ENCODE assay signal across 14 cellular contexts in genomic region chr3:20323307-20323927, GRCh38.
"Had no signal": no experiment of that assay in that cellular context is flagged by ENCODE, and none has a peak within 500 bp of the region (broad histone marks: within the 10 kb centered on the region; RNA-seq: fewer than 3 reads in every experiment).

No MANE protein-coding gene starts in this region.

- H3K27ac Mint-ChIP-seq: activated CD4-positive, alpha-beta T cell treated with anti-CD3 and anti-CD28 coated beads, Interleukin-2, amount 10 ng/mL, durations not matched to agents 7 days and 5 days; activated naive CD8-positive, alpha-beta T cell treated with anti-CD3 and anti-CD28 coated beads for 36 hours; stimulated activated effector memory CD8-positive, alpha-beta T cell treated with anti-CD3 and anti-CD28 coated beads, Interleukin-12 subunit alpha, Interleukin-12 subunit beta, amount 100 ng/mL, for 72 hours; T-helper 2 cell treated with Interferon-gamma antibody and Interleukin-4, amounts not matched to agents 5 μg/mL and 100 μg/mL, for 36 hours had no signal

- ATAC-seq: left lobe of liver; pancreas; stimulated activated effector memory CD8-positive, alpha-beta T cell treated with anti-CD3 and anti-CD28 coated beads, Interleukin-12 subunit alpha, Interleukin-12 subunit beta, amount 100 ng/mL, for 72 hours had no signal

- H3K27me3 Mint-ChIP-seq: activated CD4-positive, alpha-beta T cell treated with anti-CD3 and anti-CD28 coated beads, Interleukin-2, amount 10 ng/mL, durations not matched to agents 7 days and 5 days; activated naive CD8-positive, alpha-beta T cell treated with anti-CD3 and anti-CD28 coated beads for 36 hours; naive B cell had no signal

- H3K27ac ChIP-seq: heart right ventricle, pancreas had no signal

- H3K36me3 Mint-ChIP-seq: activated naive CD8-positive, alpha-beta T cell treated with anti-CD3 and anti-CD28 coated beads for 36 hours; naive B cell; stimulated activated effector memory CD8-positive, alpha-beta T cell treated with anti-CD3 and anti-CD28 coated beads, Interleukin-12 subunit alpha, Interleukin-12 subunit beta, amount 100 ng/mL, for 72 hours had no signal

- H3K4me3 ChIP-seq: heart right ventricle, pancreas had no signal

- H3K36me3 ChIP-seq: heart right ventricle, pancreas had no signal

- H3K27me3 ChIP-seq: heart right ventricle, pancreas had no signal

- H3K4me3 Mint-ChIP-seq: activated CD4-positive, alpha-beta T cell treated with anti-CD3 and anti-CD28 coated beads, Interleukin-2, amount 10 ng/mL, durations not matched to agents 7 days and 5 days; activated naive CD8-positive, alpha-beta T cell treated with anti-CD3 and anti-CD28 coated beads for 36 hours; naive B cell; stimulated activated effector memory CD8-positive, alpha-beta T cell treated with anti-CD3 and anti-CD28 coated beads, Interleukin-12 subunit alpha, Interleukin-12 subunit beta, amount 100 ng/mL, for 72 hours; T-helper 2 cell treated with Interferon-gamma antibody and Interleukin-4, amounts not matched to agents 5 μg/mL and 100 μg/mL, for 36 hours had no signal

- DNase-seq: activated CD4-positive, alpha-beta T cell treated with anti-CD3 and anti-CD28 coated beads, Interleukin-2, amount 10 ng/mL, durations not matched to agents 7 days and 5 days; activated CD4-positive, CD25-positive, alpha-beta regulatory T cell; activated CD8-positive, alpha-beta memory T cell treated with anti-CD3 and anti-CD28 coated beads for 24 hours; activated naive CD8-positive, alpha-beta T cell treated with anti-CD3 and anti-CD28 coated beads for 36 hours; effector CD8-positive, alpha-beta T cell; foreskin melanocyte; heart right ventricle; naive B cell; pancreas; stimulated activated CD4-positive, alpha-beta T cell treated with anti-CD3 and anti-CD28 coated beads, Interleukin-12 subunit alpha, Interleukin-12 subunit beta, amount 100 ng/mL, for 4 hours; stimulated activated CD4-positive, alpha-beta T cell treated with anti-CD3 and anti-CD28 coated beads, Interleukin-2, amount 100 ng/mL, for 24 hours had no signal

- H3K9me3 ChIP-seq: pancreas had no signal

- H3K4me1 Mint-ChIP-seq: activated CD4-positive, alpha-beta T cell treated with anti-CD3 and anti-CD28 coated beads, Interleukin-2, amount 10 ng/mL, durations not matched to agents 7 days and 5 days; activated naive CD8-positive, alpha-beta T cell treated with anti-CD3 and anti-CD28 coated beads for 36 hours; stimulated activated effector memory CD8-positive, alpha-beta T cell treated with anti-CD3 and anti-CD28 coated beads, Interleukin-12 subunit alpha, Interleukin-12 subunit beta, amount 100 ng/mL, for 72 hours had no signal

- H3K9me3 Mint-ChIP-seq: activated CD4-positive, alpha-beta T cell treated with anti-CD3 and anti-CD28 coated beads, Interleukin-2, amount 10 ng/mL, durations not matched to agents 7 days and 5 days; activated naive CD8-positive, alpha-beta T cell treated with anti-CD3 and anti-CD28 coated beads for 36 hours; stimulated activated effector memory CD8-positive, alpha-beta T cell treated with anti-CD3 and anti-CD28 coated beads, Interleukin-12 subunit alpha, Interleukin-12 subunit beta, amount 100 ng/mL, for 72 hours; T-helper 2 cell treated with Interferon-gamma antibody and Interleukin-4, amounts not matched to agents 5 μg/mL and 100 μg/mL, for 36 hours had no signal
